13 cellular contexts compared by ENCODE assay signal in the genomic region with DNA sequence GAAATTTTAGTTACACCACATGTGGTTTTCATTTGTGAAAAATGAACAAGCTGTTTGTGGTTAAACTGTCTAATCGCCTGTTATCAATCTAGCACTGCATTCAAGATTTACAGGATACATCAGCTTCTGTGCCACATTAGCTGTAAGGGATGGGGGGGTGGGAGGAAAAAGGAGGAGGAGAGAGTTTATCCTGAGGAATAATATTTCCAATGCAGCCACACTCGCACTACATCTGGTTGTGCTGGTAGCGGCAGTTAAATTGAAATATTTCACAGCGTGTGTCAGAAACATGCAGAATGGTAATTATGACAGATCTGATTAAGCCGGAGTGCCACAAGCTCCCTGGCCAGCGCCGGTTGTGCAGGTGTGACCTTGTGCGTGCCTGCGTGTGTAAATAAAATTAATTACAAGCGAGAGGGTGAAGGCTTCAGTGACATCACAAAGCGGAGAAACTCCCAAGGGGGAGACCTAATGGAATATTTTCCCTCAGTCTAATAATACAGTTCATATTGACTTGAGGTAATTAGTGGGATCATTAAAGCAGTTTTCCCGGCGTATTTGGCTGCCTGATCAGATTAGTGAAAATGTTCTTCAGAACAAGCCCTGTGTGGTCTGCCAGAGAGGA. TPM values are rescaled to one million over a fixed set of nuclear protein-coding genes. Genes with fewer than 3 reads are reported as not detected.
DNase-seq lines count a peak whose midpoint lies in the region; ATAC-seq and TF ChIP-seq lines count a peak whose summit lies in the region.
"Had no signal": no experiment of that assay in that cellular context is flagged by ENCODE, and none has a peak within 500 bp of the region (broad histone marks: within the 10 kb centered on the region; RNA-seq: fewer than 3 reads in every experiment).

No MANE protein-coding gene starts in this region.

- intact Hi-C loops in PC-9 (cut with micrococcal nuclease; ENCODE audit: unreplicated experiment): no loop called here

- no peaks in the 10 kb centered on the region for H3F3A ChIP-seq in PC-9 (ENCODE audit: insufficient read depth, low read depth)

- ATAC-seq in HG02852 (IDR thresholded peaks at IDR 0.05; ENCODE audit: unreplicated experiment): no peak

- H3K27ac Mint-ChIP-seq in mesothelial cell of epicardium: peak overlapping the region; percentile 52

- no peaks in the 10 kb centered on the region for H4K20me1 ChIP-seq in PC-9 (ENCODE audit: insufficient read depth)

- DNase-seq in COR-L47 (lab: John Stamatoyannopoulos, UW) (peak; percentile 65), NCI-H1417 (lab: John Stamatoyannopoulos, UW) (peak; percentile 7 to 96 (median 82)), SHP77 treated with DMSO at 0.1 percent for 48 hours (lab: John Stamatoyannopoulos, UW) (peak; percentile 27), mesothelial cell of epicardium (ENCODE audit: low spot score in 2 of 2, unreplicated experiment in 2 of 2) (no peak), PC-9 (no peak), SJCRH30 (no peak), anterior cingulate cortex (lab: John Stamatoyannopoulos, UW) (no peak)
- DNase-seq: activated naive CD4-positive, alpha-beta T cell; CD4-positive, CD25-positive, alpha-beta regulatory T cell; dermis blood vessel endothelial cell; H7; testis had no signal

- H3K9me3 ChIP-seq in PC-9 (ENCODE audit: insufficient read depth, low read depth) (no peaks in the 10 kb centered on the region), SJCRH30 (replicated peaks) (no peaks in the 10 kb centered on the region)
- H3K9me3 ChIP-seq: testis had no signal

- no peak overlapping the region for H3K4me3 ChIP-seq in PC-9
- H3K4me3 ChIP-seq in SJCRH30: no peak overlapping the region
- H3K4me3 ChIP-seq: testis had no signal

- CTCF ChIA-PET in PC-9 (lab: Charles Lee): no interaction called here

- peak overlapping the region; percentile 44 for H3K4me3 Mint-ChIP-seq in mesothelial cell of epicardium

- H3K36me3 ChIP-seq in PC-9 (ENCODE audit: low read depth) (no peaks in the 10 kb centered on the region), SJCRH30 (no peaks in the 10 kb centered on the region)

- BruUV-seq in PC-9 (replicated peaks; lab: Mats Ljungman, UMichigan): no TSS peak

- H3K27me3 ChIP-seq in PC-9 (ENCODE audit: insufficient read depth, low read depth): no peaks in the 10 kb centered on the region
- H3K27me3 ChIP-seq in SJCRH30: no peaks in the 10 kb centered on the region
- H3K27me3 ChIP-seq: testis had no signal

- no peaks in the 10 kb centered on the region for H3K4me1 ChIP-seq in PC-9 (replicated peaks; ENCODE audit: insufficient read depth)
- H3K4me1 ChIP-seq in SJCRH30: no peaks in the 10 kb centered on the region
- H3K4me1 ChIP-seq: testis had no signal

- no peaks in the 10 kb centered on the region for H3K9me3 Mint-ChIP-seq in mesothelial cell of epicardium
- H3K9me3 Mint-ChIP-seq: CD4-positive, CD25-positive, alpha-beta regulatory T cell had no signal

- POLR2A ChIA-PET in PC-9 (lab: Charles Lee; ENCODE audit: unreplicated experiment): no interaction called here

- H3K4me1 Mint-ChIP-seq in mesothelial cell of epicardium: peaks cover 25% of the 10 kb centered on the region

- no peaks in the 10 kb centered on the region for H3K27me3 Mint-ChIP-seq in mesothelial cell of epicardium (ENCODE audit: low read depth)
- H3K27me3 Mint-ChIP-seq: CD4-positive, CD25-positive, alpha-beta regulatory T cell had no signal

- H3K9me2 ChIP-seq in PC-9 (ENCODE audit: insufficient read depth): no peaks in the 10 kb centered on the region

- H2AFZ ChIP-seq in PC-9: no peak overlapping the region

- no peak overlapping the region for H3K4me2 ChIP-seq in PC-9

- H3K79me2 ChIP-seq in PC-9 (ENCODE audit: low read depth): no peaks in the 10 kb centered on the region

- H3K27ac ChIP-seq in PC-9 (no peak overlapping the region), SJCRH30 (no peak overlapping the region)
- H3K27ac ChIP-seq: testis had no signal

- TF ChIP-seq CTCF in mesothelial cell of epicardium (IDR thresholded peaks at IDR 0.05; ENCODE audit: unreplicated experiment) (no peak), PC-9 (conservative IDR thresholded peaks at IDR 0.05) (no peak)

- H3K36me3 Mint-ChIP-seq in mesothelial cell of epicardium: peaks cover 30% of the 10 kb centered on the region

RNA-seq across cellular contexts. Expression of a gene that starts 55.5 kb away (rescaled TPM):
- total RNA-seq in mesothelial cell of epicardium (72.6 to 81.4 TPM (median 76.7 TPM) in 3 replicates), PC-9 (2021) (25.4 and 28.7 TPM in 2 replicates)
- total RNA-seq in SJCRH30 (2014; rRNA removed; shearing (Covaris generic)): 11.5 and 17.1 TPM in 2 replicates

Comparison
In these comparisons a context has a peak if more than half of its experiments do, and no peak if none do; other contexts are left out.
1. DNase-seq: peak in COR-L47 (single experiment), NCI-H1417 (3 of 3) and SHP77 treated with DMSO at 0.1 percent for 48 hours (single experiment); none in mesothelial cell of epicardium (0 of 2), PC-9 (0 of 2), SJCRH30 (0 of 2) and anterior cingulate cortex (0 of 58).